ENCODE assay signal across 29 cellular contexts in the genomic region with DNA sequence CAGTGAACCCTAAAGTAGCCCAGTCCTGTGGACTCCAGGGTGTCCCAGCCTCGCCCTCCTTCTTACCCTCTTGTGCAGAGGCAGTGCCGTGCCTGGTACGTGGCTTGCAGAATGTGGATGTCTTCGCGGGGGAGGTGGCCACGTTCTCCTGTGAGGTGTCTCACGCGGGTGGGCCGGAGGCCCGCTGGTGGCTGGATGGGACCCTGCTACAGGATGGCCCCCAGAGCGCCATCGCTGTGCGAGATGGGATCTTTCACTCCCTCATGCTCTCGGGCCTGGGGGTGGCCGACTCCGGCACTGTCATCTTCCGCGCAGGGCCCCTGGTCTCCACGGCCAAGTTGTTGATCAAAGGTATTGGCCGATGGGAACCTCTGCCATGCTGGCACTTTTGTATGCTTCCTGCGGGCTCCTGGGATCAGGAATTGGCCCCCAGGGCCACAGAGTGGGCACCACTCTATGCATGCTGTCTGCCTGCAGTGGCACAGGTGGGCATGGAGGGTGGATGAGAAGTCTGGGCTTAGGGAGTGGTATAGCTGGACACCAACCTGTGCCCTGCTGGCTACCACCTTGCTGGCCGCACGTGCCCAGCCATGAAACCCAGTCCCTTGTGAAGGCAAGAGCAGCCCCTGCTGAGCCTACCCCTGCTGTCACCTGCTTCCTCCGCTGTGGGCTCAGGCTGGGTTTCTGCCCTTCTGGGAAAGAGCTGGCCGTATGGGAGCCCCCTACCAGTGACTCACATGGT.
A peak's percentile ranks its signal among the peaks of the same experiment; 100 is the strongest.
DNase-seq lines count a peak whose midpoint lies in the region; ATAC-seq and TF ChIP-seq lines count a peak whose summit lies in the region.
"Had no signal": no experiment of that assay in that cellular context is flagged by ENCODE, and none has a peak within 500 bp of the region (broad histone marks: within the 10 kb centered on the region; RNA-seq: fewer than 3 reads in every experiment).

No MANE protein-coding gene starts in this region.

- no peak for TF ChIP-seq POLR2A in gastrocnemius medialis (IDR thresholded peaks at IDR 0.05)

- H3K27ac ChIP-seq in lower lobe of right lung (no peak overlapping the region), gastrocnemius medialis (peak overlapping the region; percentile 69 to 89 (median 84)), SK-N-SH (ENCODE audit: low read depth in 2 of 2, low read length in 1 of 2) (no peak overlapping the region)
- H3K27ac ChIP-seq: 22Rv1, adrenal gland, body of pancreas, esophagus muscularis mucosa, sigmoid colon, SJCRH30 had no signal

- H3K9ac ChIP-seq in SK-N-SH, result no peak overlapping the region

- in situ Hi-C loops in gastrocnemius medialis (cut with MboI; ENCODE audit: low sequenced_read_pairs in 4 of 4), result no loop called here

- H3K9me3 ChIP-seq in lower lobe of right lung, result no peaks in the 10 kb centered on the region
- H3K9me3 ChIP-seq in gastrocnemius medialis, result no peaks in the 10 kb centered on the region
- no peaks in the 10 kb centered on the region for H3K9me3 ChIP-seq in SK-N-SH
- H3K9me3 ChIP-seq: adrenal gland, SJCRH30 had no signal

- H3K4me1 Mint-ChIP-seq in CD14-positive monocyte, result no peaks in the 10 kb centered on the region

- TF ChIP-seq EP300 in SK-N-SH (IDR thresholded peaks at IDR 0.05; ENCODE audit: borderline replicate concordance in 1 of 2, low read depth in 1 of 2, low read length in 1 of 2), result no peak

- H3K36me3 ChIP-seq in lower lobe of right lung (peaks cover 6% of the 10 kb centered on the region), gastrocnemius medialis (peaks cover 0 to 77% of the 10 kb centered on the region in 2 donors), SK-N-SH (replicated peaks in 1 of 2; ENCODE audit: control insufficient read depth in 1 of 2, insufficient read depth in 2 of 2, low read length in 1 of 2) (no peaks in the 10 kb centered on the region)
- H3K36me3 ChIP-seq: adrenal gland, sigmoid colon, SJCRH30 had no signal

- 79% methylated on average over 6 of the region's 25 CpGs for whole genome bisulfite sequencing in SK-N-SH (ENCODE audit: low lambda C conversion rate)

- H3K27ac Mint-ChIP-seq in CD14-positive monocyte, result no peak overlapping the region
- H3K27ac Mint-ChIP-seq: activated CD8-positive, alpha-beta T cell treated with anti-CD3 and anti-CD28 coated beads, Interleukin-2, amount 10 ng/mL, durations not matched to agents 7 days and 5 days had no signal

- ATAC-seq in lower lobe of right lung, result no peak
- peak in 1 of 2 donors; percentile 8 for ATAC-seq in gastrocnemius medialis
- ATAC-seq in GM18907 (IDR thresholded peaks at IDR 0.05; ENCODE audit: unreplicated experiment), result no peak
- ATAC-seq in GM19328 (IDR thresholded peaks at IDR 0.05; ENCODE audit: unreplicated experiment), result no peak
- ATAC-seq: activated CD8-positive, alpha-beta T cell treated with anti-CD3 and anti-CD28 coated beads, Interleukin-2, amount 10 ng/mL, durations not matched to agents 7 days and 5 days; body of pancreas had no signal

- H2AFZ ChIP-seq in SK-N-SH (ENCODE audit: low read depth), result no peak overlapping the region

- DNase-seq in activated CD4-positive, CD25-positive, alpha-beta regulatory T cell treated with anti-CD3 and anti-CD28 coated beads, Interleukin-2, amount 50 U/mL, for 72 hours, result peak; percentile 23
- DNase-seq in activated CD4-positive, CD25-positive, alpha-beta regulatory T cell (lab: John Stamatoyannopoulos, UW), result no peak
- peak; percentile 40 for DNase-seq in CD14-positive monocyte (ENCODE audit: low spot score)
- DNase-seq in lower lobe of right lung, result peak; percentile 40
- peak in 1 of 2 donors; percentile 45 for DNase-seq in gastrocnemius medialis
- DNase-seq in SK-N-SH, result no peak
- DNase-seq: activated CD4-positive, alpha-beta T cell treated with anti-CD3 and anti-CD28 coated beads for 4 hours; activated CD8-positive, alpha-beta T cell treated with anti-CD3 and anti-CD28 coated beads, Interleukin-2, amount 10 ng/mL, durations not matched to agents 7 days and 5 days; activated gamma-delta T cell; C1 segment of cervical spinal cord; DMS53; foreskin fibroblast; HCEC 1CT; IMR-90; NCI-H1436 treated with DMSO at 0.1 percent for 48 hours; NCI-H2171; NCI-H510A; sigmoid colon; stimulated activated CD4-positive, alpha-beta T cell treated with anti-CD3 and anti-CD28 coated beads, Interleukin-4, amount 100 ng/mL, for 24 hours; T-helper 9 cell; trophoblast cell had no signal

- H3K36me3 Mint-ChIP-seq in CD14-positive monocyte, result no peaks in the 10 kb centered on the region

- POLR2A ChIA-PET in SK-N-SH (lab: Yijun Ruan, JAX), result no interaction called here

- no peak overlapping the region for H3K4me3 ChIP-seq in lower lobe of right lung
- no peak overlapping the region for H3K4me3 ChIP-seq in gastrocnemius medialis
- H3K4me3 ChIP-seq in SK-N-SH (ENCODE audit: low read depth in 2 of 2, low read length in 1 of 2), result no peak overlapping the region
- H3K4me3 ChIP-seq: adrenal gland, body of pancreas, esophagus muscularis mucosa, sigmoid colon, SJCRH30 had no signal

- H3K79me2 ChIP-seq in SK-N-SH (ENCODE audit: insufficient read depth), result no peaks in the 10 kb centered on the region

- no peaks in the 10 kb centered on the region for H4K20me1 ChIP-seq in SK-N-SH (ENCODE audit: insufficient read depth)

- no peak overlapping the region for H3K4me3 Mint-ChIP-seq in CD14-positive monocyte
- H3K4me3 Mint-ChIP-seq: activated CD8-positive, alpha-beta T cell treated with anti-CD3 and anti-CD28 coated beads, Interleukin-2, amount 10 ng/mL, durations not matched to agents 7 days and 5 days had no signal

- peaks cover 2 to 20% (median 7%) of the 10 kb centered on the region in 7 donors for H3K9me3 Mint-ChIP-seq in CD14-positive monocyte

- H3K9me2 ChIP-seq in SK-N-SH, result no peaks in the 10 kb centered on the region

- CTCF ChIA-PET in SK-N-SH (lab: Yijun Ruan, JAX), result no interaction called here

- H3K4me1 ChIP-seq in lower lobe of right lung (no peaks in the 10 kb centered on the region), gastrocnemius medialis (peaks cover 7 to 20% of the 10 kb centered on the region in 2 donors), SK-N-SH (ENCODE audit: control insufficient read depth in 1 of 2, insufficient read depth in 2 of 2, low read depth in 1 of 2, low read length in 1 of 2) (no peaks in the 10 kb centered on the region)
- H3K4me1 ChIP-seq: adrenal gland, Caco-2, sigmoid colon had no signal

- H3F3A ChIP-seq in SK-N-SH (replicated peaks; ENCODE audit: insufficient read depth), result no peaks in the 10 kb centered on the region

- no peaks in the 10 kb centered on the region for H3K27me3 ChIP-seq in lower lobe of right lung (ENCODE audit: low read depth)
- H3K27me3 ChIP-seq in gastrocnemius medialis, result no peaks in the 10 kb centered on the region
- no peaks in the 10 kb centered on the region for H3K27me3 ChIP-seq in SK-N-SH (ENCODE audit: insufficient read depth)
- H3K27me3 ChIP-seq: adrenal gland, body of pancreas, SJCRH30 had no signal

- intact Hi-C loops in CD14-positive monocyte (cut with micrococcal nuclease), result no loop called here
- intact Hi-C loops in lower lobe of right lung (cut with DNase I), result no loop called here
- intact Hi-C loops in gastrocnemius medialis (cut with DNase I; ENCODE audit: low total_unique reads), result no loop called here

- TF ChIP-seq CTCF in CD14-positive monocyte (IDR thresholded peaks at IDR 0.05), result no peak
- TF ChIP-seq CTCF in lower lobe of right lung (IDR thresholded peaks at IDR 0.05), result no peak
- TF ChIP-seq CTCF in gastrocnemius medialis (IDR thresholded peaks at IDR 0.05 in 4 of 5, conservative IDR thresholded peaks at IDR 0.05 in 1 of 5), result no peak
- TF ChIP-seq CTCF in SK-N-SH (IDR thresholded peaks at IDR 0.05), result no peak

- no peak for TF ChIP-seq RAD21 in SK-N-SH (IDR thresholded peaks at IDR 0.05; ENCODE audit: low read length)

- no peak overlapping the region for H3K4me2 ChIP-seq in SK-N-SH

- H3K27me3 Mint-ChIP-seq in CD14-positive monocyte (ENCODE audit: low read depth in 3 of 3), result peaks cover 0 to 1% (median 0%) of the 10 kb centered on the region in 3 donors

TF ChIP-seq in SK-N-SH, 30 proteins besides CTCF, POLR2A, EP300 and RAD21 (continues in another document):
- TF ChIP-seq, protein P1, sequence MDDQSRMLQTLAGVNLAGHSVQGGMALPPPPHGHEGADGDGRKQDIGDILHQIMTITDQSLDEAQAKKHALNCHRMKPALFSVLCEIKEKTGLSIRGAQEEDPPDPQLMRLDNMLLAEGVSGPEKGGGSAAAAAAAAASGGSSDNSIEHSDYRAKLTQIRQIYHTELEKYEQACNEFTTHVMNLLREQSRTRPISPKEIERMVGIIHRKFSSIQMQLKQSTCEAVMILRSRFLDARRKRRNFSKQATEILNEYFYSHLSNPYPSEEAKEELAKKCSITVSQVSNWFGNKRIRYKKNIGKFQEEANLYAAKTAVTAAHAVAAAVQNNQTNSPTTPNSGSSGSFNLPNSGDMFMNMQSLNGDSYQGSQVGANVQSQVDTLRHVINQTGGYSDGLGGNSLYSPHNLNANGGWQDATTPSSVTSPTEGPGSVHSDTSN (IDR thresholded peaks at IDR 0.05), result no peak
- no peak for TF ChIP-seq FOSL2 (IDR thresholded peaks at IDR 0.05; ENCODE audit: borderline replicate concordance, low read depth)
- TF ChIP-seq, protein P2, sequence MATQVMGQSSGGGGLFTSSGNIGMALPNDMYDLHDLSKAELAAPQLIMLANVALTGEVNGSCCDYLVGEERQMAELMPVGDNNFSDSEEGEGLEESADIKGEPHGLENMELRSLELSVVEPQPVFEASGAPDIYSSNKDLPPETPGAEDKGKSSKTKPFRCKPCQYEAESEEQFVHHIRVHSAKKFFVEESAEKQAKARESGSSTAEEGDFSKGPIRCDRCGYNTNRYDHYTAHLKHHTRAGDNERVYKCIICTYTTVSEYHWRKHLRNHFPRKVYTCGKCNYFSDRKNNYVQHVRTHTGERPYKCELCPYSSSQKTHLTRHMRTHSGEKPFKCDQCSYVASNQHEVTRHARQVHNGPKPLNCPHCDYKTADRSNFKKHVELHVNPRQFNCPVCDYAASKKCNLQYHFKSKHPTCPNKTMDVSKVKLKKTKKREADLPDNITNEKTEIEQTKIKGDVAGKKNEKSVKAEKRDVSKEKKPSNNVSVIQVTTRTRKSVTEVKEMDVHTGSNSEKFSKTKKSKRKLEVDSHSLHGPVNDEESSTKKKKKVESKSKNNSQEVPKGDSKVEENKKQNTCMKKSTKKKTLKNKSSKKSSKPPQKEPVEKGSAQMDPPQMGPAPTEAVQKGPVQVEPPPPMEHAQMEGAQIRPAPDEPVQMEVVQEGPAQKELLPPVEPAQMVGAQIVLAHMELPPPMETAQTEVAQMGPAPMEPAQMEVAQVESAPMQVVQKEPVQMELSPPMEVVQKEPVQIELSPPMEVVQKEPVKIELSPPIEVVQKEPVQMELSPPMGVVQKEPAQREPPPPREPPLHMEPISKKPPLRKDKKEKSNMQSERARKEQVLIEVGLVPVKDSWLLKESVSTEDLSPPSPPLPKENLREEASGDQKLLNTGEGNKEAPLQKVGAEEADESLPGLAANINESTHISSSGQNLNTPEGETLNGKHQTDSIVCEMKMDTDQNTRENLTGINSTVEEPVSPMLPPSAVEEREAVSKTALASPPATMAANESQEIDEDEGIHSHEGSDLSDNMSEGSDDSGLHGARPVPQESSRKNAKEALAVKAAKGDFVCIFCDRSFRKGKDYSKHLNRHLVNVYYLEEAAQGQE (IDR thresholded peaks at IDR 0.05; ENCODE audit: low read depth, low read length), result no peak

Comparison
In these comparisons a context has a peak if more than half of its experiments do, and no peak if none do; other contexts are left out.
1. DNase-seq: peak in activated CD4-positive, CD25-positive, alpha-beta regulatory T cell treated with anti-CD3 and anti-CD28 coated beads, Interleukin-2, amount 50 U/mL, for 72 hours (single experiment), CD14-positive monocyte (single experiment) and lower lobe of right lung (single experiment); none in activated CD4-positive, CD25-positive, alpha-beta regulatory T cell (0 of 4) and SK-N-SH (single experiment).
2. H3K27ac ChIP-seq: peak in gastrocnemius medialis (4 of 4); none in lower lobe of right lung (single experiment) and SK-N-SH (0 of 2).